ENCODE assay signal across 28 cellular contexts in the genomic region with DNA sequence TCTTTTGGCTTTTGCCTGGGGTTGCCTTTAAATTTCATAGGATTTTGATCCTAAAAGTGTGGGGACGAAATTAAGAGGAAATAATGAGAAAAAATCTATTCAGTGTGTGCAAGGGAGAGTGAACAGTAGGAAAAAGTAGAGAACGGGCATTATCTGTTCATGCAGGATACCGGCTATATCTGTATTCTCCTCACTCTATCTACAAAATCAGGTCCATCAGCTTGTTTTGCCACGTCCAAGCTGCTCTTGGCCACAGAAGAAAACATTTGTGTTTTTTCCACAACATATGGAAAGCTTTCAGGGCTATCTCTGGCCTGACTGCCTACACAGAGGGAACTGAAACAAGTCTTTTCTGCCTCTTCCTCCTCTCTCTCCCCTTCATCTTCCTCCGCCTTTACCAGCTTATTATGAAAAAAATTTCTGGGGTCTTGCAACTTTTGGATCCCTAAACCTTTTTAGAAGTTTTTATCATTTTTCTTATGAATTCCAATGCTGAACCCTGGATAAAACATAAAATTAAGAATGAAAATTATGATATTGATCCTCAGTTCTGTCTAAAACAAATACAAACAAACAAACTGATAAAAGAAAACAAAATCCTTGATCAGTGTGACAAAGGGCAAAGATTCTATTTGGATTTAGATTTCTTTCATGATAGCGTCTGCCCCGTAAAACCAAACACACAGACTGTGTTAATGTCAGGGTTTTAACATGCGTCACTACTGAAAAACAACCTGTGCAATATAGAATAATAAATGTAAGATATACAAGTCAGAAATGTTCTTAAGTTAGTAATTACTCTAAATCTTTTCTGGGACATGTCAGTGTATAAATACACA.
"Had no signal": no experiment of that assay in that cellular context is flagged by ENCODE, and none has a peak within 500 bp of the region (broad histone marks: within the 10 kb centered on the region; RNA-seq: fewer than 3 reads in every experiment).

No MANE protein-coding gene starts in this region.

- H3K27me3 ChIP-seq: brain microvascular endothelial cell, cardiac muscle cell, SJSA1 had no signal

- H3K36me3 ChIP-seq: brain microvascular endothelial cell, cardiac muscle cell, SJSA1 had no signal

- H3K4me1 ChIP-seq: SJSA1 had no signal

- H3K27ac ChIP-seq: brain microvascular endothelial cell, cardiac muscle cell, SJSA1, VCaP had no signal

- ATAC-seq: activated T-cell treated with anti-CD3 and anti-CD28 coated beads, Interleukin-2, amount 50 U/mL, for 4 hours; Panc1; Right ventricle myocardium inferior; T-cell had no signal

- H3K9me3 ChIP-seq: SJSA1 had no signal

- H3K4me3 ChIP-seq: cardiac muscle cell, SJSA1 had no signal

- DNase-seq: activated CD4-positive, alpha-beta memory T cell treated with anti-CD3 and anti-CD28 coated beads for 36 hours; activated CD4-positive, alpha-beta T cell treated with anti-CD3 and anti-CD28 coated beads, Interleukin-2, amount 10 ng/mL, durations not matched to agents 7 days and 5 days; activated CD4-positive, CD25-positive, alpha-beta regulatory T cell; activated CD8-positive, alpha-beta memory T cell treated with anti-CD3 and anti-CD28 coated beads for 24 hours; activated effector memory CD4-positive, alpha-beta T cell treated with anti-CD3 and anti-CD28 coated beads, Interleukin-2, amount 50 U/mL, for 16 hours; activated naive CD4-positive, alpha-beta T cell treated with anti-CD3 and anti-CD28 coated beads for 36 hours; activated naive CD8-positive, alpha-beta T cell treated with anti-CD3 and anti-CD28 coated beads for 36 hours; activated T-cell treated with anti-CD3 and anti-CD28 coated beads, Interleukin-2, amount 50 U/mL, for 4 hours; brain microvascular endothelial cell; MM.1S; NCI-H1092 treated with DMSO at 0.1 percent for 48 hours; NCI-H1417 treated with DMSO at 0.1 percent for 48 hours; NCI-H1694; NCI-H2029; NCI-H2107; NCI-H2171 treated with DMSO at 0.1 percent for 48 hours; NCI-H510A treated with DMSO at 0.1 percent for 48 hours; NCI-H69; OCI-M1; RPMI8226; T-cell; T-helper 2 cell; T1000 had no signal
